9 cellular contexts compared by ENCODE assay signal in the genomic region with DNA sequence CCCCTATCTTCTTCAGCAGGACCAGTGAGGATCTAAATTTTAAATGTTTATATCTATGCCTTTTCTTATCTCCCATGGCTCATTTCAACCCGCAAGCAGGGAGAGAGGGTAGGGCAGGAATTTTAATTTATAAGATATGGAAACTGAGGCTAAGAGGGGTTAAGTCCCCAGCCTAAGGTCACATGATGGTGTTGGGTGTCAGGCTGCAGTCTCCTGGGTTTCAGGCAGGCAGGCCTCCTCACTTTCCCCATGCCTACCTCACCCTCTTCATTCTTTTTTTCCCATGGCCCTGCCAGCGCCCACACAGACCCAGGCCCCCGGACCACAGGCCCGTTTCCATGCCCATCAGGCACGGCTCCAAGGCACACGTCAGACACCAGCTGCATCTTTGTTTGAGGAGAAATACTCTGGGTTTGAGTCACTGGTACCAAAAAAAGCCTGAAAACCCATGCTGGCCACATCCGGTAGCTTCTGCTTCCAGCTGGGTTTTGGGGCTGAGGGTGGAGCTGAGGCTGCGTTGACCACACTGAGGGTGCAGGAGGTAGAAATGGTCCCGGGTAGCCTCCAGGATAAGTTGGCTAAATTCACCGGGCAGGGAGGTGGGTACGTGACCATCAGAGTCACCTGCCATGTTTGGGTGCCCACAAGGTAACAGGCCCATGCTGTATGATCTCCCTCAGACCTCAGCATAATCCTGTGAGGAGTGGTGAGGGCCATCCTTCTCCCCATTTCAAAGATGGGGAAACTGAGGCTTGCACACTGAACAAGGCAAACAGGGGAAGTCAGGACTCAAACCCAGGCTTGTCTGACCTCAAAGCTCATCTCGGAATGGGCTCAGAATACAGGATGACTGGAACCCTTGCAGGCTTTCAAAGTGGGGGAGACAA. TPM values are rescaled to one million over a fixed set of nuclear protein-coding genes. Genes with fewer than 3 reads are reported as not detected.
DNase-seq lines count a peak whose midpoint lies in the region; ATAC-seq lines count a peak whose summit lies in the region.
"Had no signal": no experiment of that assay in that cellular context is flagged by ENCODE, and none has a peak within 500 bp of the region (broad histone marks: within the 10 kb centered on the region; RNA-seq: fewer than 3 reads in every experiment).

No MANE protein-coding gene starts in this region.

- H3K27ac Mint-ChIP-seq in CD4-positive, alpha-beta memory T cell = peak overlapping the region in 6 of 7 donors; percentile 32 to 89 (median 64)

- peaks cover 0 to 2% (median 0%) of the 10 kb centered on the region in 8 donors for H3K9me3 Mint-ChIP-seq in CD4-positive, alpha-beta memory T cell

- no peaks in the 10 kb centered on the region for H3K27me3 ChIP-seq in CD4-positive, alpha-beta memory T cell (ENCODE audit: insufficient read depth, low read length)

- H3K36me3 Mint-ChIP-seq in CD4-positive, alpha-beta memory T cell = no peaks in the 10 kb centered on the region

- peak; percentile 87 for ATAC-seq in GM19351 (IDR thresholded peaks at IDR 0.05; ENCODE audit: unreplicated experiment)
- ATAC-seq in HG03196 (IDR thresholded peaks at IDR 0.05; ENCODE audit: unreplicated experiment) = peak; percentile 73
- ATAC-seq in stimulated activated naive CD8-positive, alpha-beta T cell treated with anti-CD3 and anti-CD28 coated beads, Interleukin-15, Interleukin-2, amounts not matched to agents 100 U/mL and 50 U/mL, for 24 hours = peak; percentile 75

- H3K27me3 Mint-ChIP-seq in CD4-positive, alpha-beta memory T cell = peaks cover 0 to 3% of the 10 kb centered on the region in 2 donors

- no peaks in the 10 kb centered on the region for H3K36me3 ChIP-seq in CD4-positive, alpha-beta memory T cell (ENCODE audit: insufficient read depth, low read length)

- no peak overlapping the region for H3K4me3 ChIP-seq in CD4-positive, alpha-beta memory T cell (ENCODE audit: low read length in 2 of 2)

- POLR2A ChIA-PET in CD4-positive, alpha-beta memory T cell (lab: Charles Lee; ENCODE audit: partially characterized antibody) = interaction anchor here (0.7 to 1.4 kb wide), 4 partner anchors 14 to 63 kb away, joined by 3 to 7 read pairs (median 4); no protein-coding TSS in a partner anchor

- no peak overlapping the region for H3K27ac ChIP-seq in CD4-positive, alpha-beta memory T cell (ENCODE audit: low read depth, low read length)

- peak; percentile 11 to 46 (median 22) for DNase-seq in CD4-positive, alpha-beta memory T cell
- DNase-seq in UCSD-AML1 (lab: John Stamatoyannopoulos, UW; ENCODE audit: unreplicated experiment) (peak; percentile 39), fibroblast of the conjunctiva (ENCODE audit: low read depth) (peak; percentile 10), iPS-NIHi11 (ENCODE audit: low spot score) (no peak), NCI-H510A treated with DMSO at 0.1 percent for 48 hours (lab: John Stamatoyannopoulos, UW) (no peak)
- peak; percentile 66 for DNase-seq in stimulated activated naive CD8-positive, alpha-beta T cell treated with anti-CD3 and anti-CD28 coated beads, Interleukin-15, Interleukin-2, amounts not matched to agents 100 U/mL and 50 U/mL, for 24 hours

- H3K9me3 ChIP-seq in CD4-positive, alpha-beta memory T cell (ENCODE audit: control insufficient read depth in 1 of 2, low read length in 2 of 2) = no peaks in the 10 kb centered on the region

- intact Hi-C loops in CD4-positive, alpha-beta memory T cell (cut with micrococcal nuclease) = no loop called here

- peaks cover 15 to 34% (median 18%) of the 10 kb centered on the region in 4 donors for H3K4me1 Mint-ChIP-seq in CD4-positive, alpha-beta memory T cell

- H3K4me3 Mint-ChIP-seq in CD4-positive, alpha-beta memory T cell = peak overlapping the region in 7 of 8 donors; percentile 30 to 75 (median 64)

- CTCF ChIA-PET in CD4-positive, alpha-beta memory T cell (lab: Charles Lee; ENCODE audit: partially characterized antibody) = interaction anchor here (0.7 to 1.3 kb wide), 3 partner anchors 32 to 55 kb away, joined by 3 read pairs; no protein-coding TSS in a partner anchor

- peaks cover 21% of the 10 kb centered on the region for H3K4me1 ChIP-seq in CD4-positive, alpha-beta memory T cell (ENCODE audit: insufficient read depth, low read length)

RNA-seq across cellular contexts. Expression of gene CRYBB1, which starts 7.5 kb away (rescaled TPM):
- not detected for total RNA-seq in CD4-positive, alpha-beta memory T cell
- polyA plus RNA-seq in CD4-positive, alpha-beta memory T cell = not detected

RNA-seq across cellular contexts. Expression of gene CRYBA4, which starts 11.4 kb away (rescaled TPM):
- total RNA-seq in CD4-positive, alpha-beta memory T cell = not detected
- polyA plus RNA-seq in CD4-positive, alpha-beta memory T cell = not detected
- total RNA-seq: urinary bladder had no signal
- polyA plus RNA-seq: urinary bladder had no signal

RNA-seq across cellular contexts. Expression of gene TPST2, which starts 20.4 kb away (rescaled TPM):
- total RNA-seq in CD4-positive, alpha-beta memory T cell = 10 to 100 TPM; 23.9 to 27.9 TPM
- 10 to 100 TPM; 46.6 to 47.8 TPM for polyA plus RNA-seq in CD4-positive, alpha-beta memory T cell

RNA-seq across cellular contexts. Expression of gene MIAT, which starts 47.1 kb away (rescaled TPM):
- total RNA-seq in CD4-positive, alpha-beta memory T cell = 100 to 1,000 TPM; 260 to 270 TPM
- 1 to 10 TPM in 1 of 2 donors, under 1 TPM in 1; 0.54 to 4.7 TPM for polyA plus RNA-seq in CD4-positive, alpha-beta memory T cell

Comparison
In these comparisons a context has a peak if more than half of its experiments do, and no peak if none do; other contexts are left out.
1. DNase-seq: peak in CD4-positive, alpha-beta memory T cell (5 of 5), UCSD-AML1 (single experiment), fibroblast of the conjunctiva (single experiment) and stimulated activated naive CD8-positive, alpha-beta T cell treated with anti-CD3 and anti-CD28 coated beads, Interleukin-15, Interleukin-2, amounts not matched to agents 100 U/mL and 50 U/mL, for 24 hours (single experiment); none in iPS-NIHi11 (single experiment) and NCI-H510A treated with DMSO at 0.1 percent for 48 hours (single experiment).
2. Peak in every context shown above with its lines, with median percentiles within 50 percentile points of each other: ATAC-seq.